ENCODE assay signal across 24 cellular contexts in the genomic region with DNA sequence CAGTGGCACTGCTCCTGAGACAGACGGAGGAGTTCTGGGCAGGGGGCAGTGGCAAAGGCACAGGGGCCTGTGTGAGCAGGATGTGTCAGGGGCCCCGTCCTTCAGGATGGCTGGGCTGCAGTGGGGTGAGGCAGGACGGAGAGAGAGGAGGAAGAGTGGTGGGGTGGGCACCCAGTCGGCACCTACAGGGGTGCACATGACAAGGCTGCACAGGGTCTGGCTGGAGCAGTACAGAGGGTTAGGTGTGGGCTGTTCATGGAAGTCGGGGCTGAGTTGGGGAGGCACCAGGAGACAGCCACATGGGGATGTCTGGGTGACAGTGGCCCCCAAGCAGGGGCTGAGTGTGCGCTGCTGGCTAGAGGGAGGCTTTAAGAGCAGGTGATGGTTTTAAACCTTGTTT.
DNase-seq lines count a peak whose midpoint lies in the region; ATAC-seq and TF ChIP-seq lines count a peak whose summit lies in the region.
"Had no signal": no experiment of that assay in that cellular context is flagged by ENCODE, and none has a peak within 500 bp of the region (broad histone marks: within the 10 kb centered on the region; RNA-seq: fewer than 3 reads in every experiment).

No MANE protein-coding gene starts in this region.

- H2BK120ac ChIP-seq in neuronal stem cell (ENCODE audit: low read depth, low read length) (peak overlapping the region; percentile 70), mesendoderm (ENCODE audit: low read depth, low read length) (no peak overlapping the region)

- no peak overlapping the region for H4K91ac ChIP-seq in neuronal stem cell (ENCODE audit: low read depth, low read length, poor library complexity)

- H3K4me1 Mint-ChIP-seq in activated CD4-positive, alpha-beta T cell treated with anti-CD3 and anti-CD28 coated beads, Interleukin-2, amount 10 ng/mL, durations not matched to agents 7 days and 5 days: peaks cover 60% of the 10 kb centered on the region
- H3K4me1 Mint-ChIP-seq in CD8-positive, alpha-beta T cell (ENCODE audit: low read depth): peaks cover 85% of the 10 kb centered on the region
- H3K4me1 Mint-ChIP-seq in activated naive CD8-positive, alpha-beta T cell treated with anti-CD3 and anti-CD28 coated beads, Interleukin-2, amount 10 ng/mL, durations not matched to agents 7 days and 5 days: peaks cover 52% of the 10 kb centered on the region

- H3K56ac ChIP-seq in mesendoderm (ENCODE audit: low read length): no peak overlapping the region

- no CpG with 5 or more reads among the region's 6 CpGs for WGBS in neuronal stem cell (ENCODE audit: extremely low coverage in 2 of 2, insufficient read length in 2 of 2, insufficient replicate concordance in 1 of 2), 2 donors
- WGBS in mesendoderm (ENCODE audit: extremely low coverage, insufficient coverage, low lambda C conversion rate): no CpG with 5 or more reads among the region's 6 CpGs

- H4K8ac ChIP-seq in neuronal stem cell (ENCODE audit: low read depth, low read length) (no peak overlapping the region), mesendoderm (ENCODE audit: low read depth, low read length) (no peak overlapping the region)

- peak overlapping the region; percentile 64 for H2BK15ac ChIP-seq in neuronal stem cell (ENCODE audit: low read length)
- no peak overlapping the region for H2BK15ac ChIP-seq in mesendoderm (replicated peaks; ENCODE audit: low read depth)

- H3K4me3 Mint-ChIP-seq in activated CD4-positive, alpha-beta T cell treated with anti-CD3 and anti-CD28 coated beads, Interleukin-2, amount 10 ng/mL, durations not matched to agents 7 days and 5 days: no peak overlapping the region
- H3K4me3 Mint-ChIP-seq in CD8-positive, alpha-beta T cell: peak overlapping the region; percentile 43
- H3K4me3 Mint-ChIP-seq in activated naive CD8-positive, alpha-beta T cell treated with anti-CD3 and anti-CD28 coated beads, Interleukin-2, amount 10 ng/mL, durations not matched to agents 7 days and 5 days: no peak overlapping the region
- H3K4me3 Mint-ChIP-seq: activated CD8-positive, alpha-beta memory T cell treated with anti-CD3 and anti-CD28 coated beads, Interleukin-2, amount 10 ng/mL, durations not matched to agents 7 days and 5 days had no signal

- H3K9me3 Mint-ChIP-seq in activated CD4-positive, alpha-beta T cell treated with anti-CD3 and anti-CD28 coated beads, Interleukin-2, amount 10 ng/mL, durations not matched to agents 7 days and 5 days: no peaks in the 10 kb centered on the region
- no peaks in the 10 kb centered on the region for H3K9me3 Mint-ChIP-seq in CD8-positive, alpha-beta T cell
- no peaks in the 10 kb centered on the region for H3K9me3 Mint-ChIP-seq in activated naive CD8-positive, alpha-beta T cell treated with anti-CD3 and anti-CD28 coated beads, Interleukin-2, amount 10 ng/mL, durations not matched to agents 7 days and 5 days

- CTCF ChIA-PET in activated CD4-positive, alpha-beta T cell treated with anti-CD3 and anti-CD28 coated beads, Interleukin-2, amount 10 ng/mL, durations not matched to agents 7 days and 5 days (lab: Charles Lee): interaction anchor here (1.1 kb wide), 1 partner anchor 10 kb away, joined by 6 read pairs; no protein-coding TSS in a partner anchor
- CTCF ChIA-PET in CD8-positive, alpha-beta T cell (lab: Charles Lee): no interaction called here
- CTCF ChIA-PET in HEK293T (lab: Yijun Ruan, JAX): interaction anchor here (2.0 kb wide), 1 partner anchor 60 kb away, joined by 6 read pairs; no protein-coding TSS in a partner anchor

- TF ChIP-seq CTCF in CD8-positive, alpha-beta T cell (IDR thresholded peaks at IDR 0.05): no peak

- no peak overlapping the region for H3K27ac ChIP-seq in CD8-positive, alpha-beta T cell (ENCODE audit: low read depth, low read length)
- no peak overlapping the region for H3K27ac ChIP-seq in neuronal stem cell (replicated peaks; ENCODE audit: low read length)
- no peak overlapping the region for H3K27ac ChIP-seq in mesendoderm (ENCODE audit: low read depth, low read length)
- H3K27ac ChIP-seq: left ventricle myocardium inferior, skin epidermis, tibial nerve had no signal

- ATAC-seq in CD8-positive, alpha-beta T cell: no peak
- no peak for ATAC-seq in activated naive CD8-positive, alpha-beta T cell treated with anti-CD3 and anti-CD28 coated beads, Interleukin-2, amount 10 ng/mL, durations not matched to agents 7 days and 5 days (ENCODE audit: low read depth)
- no peak for ATAC-seq in GM19395 (IDR thresholded peaks at IDR 0.05; ENCODE audit: unreplicated experiment)
- ATAC-seq: activated CD8-positive, alpha-beta memory T cell treated with anti-CD3 and anti-CD28 coated beads, Interleukin-2, amount 10 ng/mL, durations not matched to agents 7 days and 5 days; Right ventricle myocardium inferior had no signal

- H3K23ac ChIP-seq in neuronal stem cell (ENCODE audit: low read depth, low read length, poor library complexity) (peak overlapping the region; percentile 40), mesendoderm (ENCODE audit: low read length) (no peak overlapping the region)

- H3K36me3 ChIP-seq in CD8-positive, alpha-beta T cell (ENCODE audit: insufficient read depth, low read length): no peaks in the 10 kb centered on the region
- H3K36me3 ChIP-seq in neuronal stem cell (replicated peaks in 1 of 2; ENCODE audit: control insufficient read depth in 2 of 2, insufficient read depth in 2 of 2, low read length in 2 of 2) (no peaks in the 10 kb centered on the region), mesendoderm (ENCODE audit: control insufficient read depth, insufficient read depth, low read length) (no peaks in the 10 kb centered on the region)
- H3K36me3 ChIP-seq: left ventricle myocardium inferior, stomach, tibial nerve had no signal

- peaks cover 79% of the 10 kb centered on the region for H3K4me1 ChIP-seq in CD8-positive, alpha-beta T cell (ENCODE audit: insufficient read depth, low read length)
- H3K4me1 ChIP-seq in neuronal stem cell (ENCODE audit: control insufficient read depth in 2 of 2, insufficient read depth in 1 of 2, low read depth in 1 of 2, low read length in 2 of 2) (peaks cover 5 to 17% of the 10 kb centered on the region in 2 donors), mesendoderm (ENCODE audit: control insufficient read depth, low read depth, low read length) (peaks cover 9% of the 10 kb centered on the region)

- no peak for DNase-seq in activated CD4-positive, alpha-beta T cell treated with anti-CD3 and anti-CD28 coated beads, Interleukin-2, amount 10 ng/mL, durations not matched to agents 7 days and 5 days
- DNase-seq in activated CD4-positive, alpha-beta T cell treated with anti-CD3 and anti-CD28 coated beads, Interleukin-2, amount 50 U/mL, for 48 hours: no peak
- no peak for DNase-seq in CD8-positive, alpha-beta T cell
- DNase-seq in activated naive CD8-positive, alpha-beta T cell treated with anti-CD3 and anti-CD28 coated beads, Interleukin-2, amount 10 ng/mL, durations not matched to agents 7 days and 5 days: no peak
- DNase-seq in neuronal stem cell (ENCODE audit: low spot score) (no peak), HEK293T (ENCODE audit: extremely low spot score) (no peak), mesendoderm (no peak)
- DNase-seq: 8988T; activated CD4-positive, alpha-beta T cell treated with anti-CD3 and anti-CD28 coated beads for 1 hour; activated CD8-positive, alpha-beta memory T cell treated with anti-CD3 and anti-CD28 coated beads, Interleukin-2, amount 10 ng/mL, durations not matched to agents 7 days and 5 days; AML-193; cerebellar nuclear complex; effector CD4-positive, alpha-beta T cell; foreskin melanocyte; GOT3; left ventricle myocardium inferior; NCI-H2081; stimulated activated CD4-positive, alpha-beta T cell treated with anti-CD3 and anti-CD28 coated beads, Interleukin-2, amount 100 ng/mL, for 48 hours; stomach had no signal

- H3K18ac ChIP-seq in neuronal stem cell (ENCODE audit: low read length) (peak overlapping the region; percentile 59), mesendoderm (ENCODE audit: low read length) (no peak overlapping the region)

- intact Hi-C loops in CD8-positive, alpha-beta T cell (cut with DNase I, micrococcal nuclease): no loop called here

- POLR2A ChIA-PET in activated CD4-positive, alpha-beta T cell treated with anti-CD3 and anti-CD28 coated beads, Interleukin-2, amount 10 ng/mL, durations not matched to agents 7 days and 5 days (lab: Charles Lee): no interaction called here
- POLR2A ChIA-PET in CD8-positive, alpha-beta T cell (lab: Charles Lee): interaction anchor here (2.2 kb wide), 1 partner anchor 10 kb away, joined by 9 read pairs; no protein-coding TSS in a partner anchor
- POLR2A ChIA-PET in activated naive CD8-positive, alpha-beta T cell treated with anti-CD3 and anti-CD28 coated beads, Interleukin-2, amount 10 ng/mL, durations not matched to agents 7 days and 5 days (lab: Charles Lee): interaction anchor here (2.5 kb wide), 1 partner anchor 8 kb away, joined by 7 read pairs; no protein-coding TSS in a partner anchor
- POLR2A ChIA-PET in HEK293T (lab: Yijun Ruan, JAX): no interaction called here

- H2AFZ ChIP-seq in neuronal stem cell (ENCODE audit: low read length): no peak overlapping the region

- H3K27me3 Mint-ChIP-seq in activated CD4-positive, alpha-beta T cell treated with anti-CD3 and anti-CD28 coated beads, Interleukin-2, amount 10 ng/mL, durations not matched to agents 7 days and 5 days: no peaks in the 10 kb centered on the region
- H3K27me3 Mint-ChIP-seq in CD8-positive, alpha-beta T cell (ENCODE audit: low read depth): no peaks in the 10 kb centered on the region
- no peaks in the 10 kb centered on the region for H3K27me3 Mint-ChIP-seq in activated naive CD8-positive, alpha-beta T cell treated with anti-CD3 and anti-CD28 coated beads, Interleukin-2, amount 10 ng/mL, durations not matched to agents 7 days and 5 days
- H3K27me3 Mint-ChIP-seq: activated CD8-positive, alpha-beta memory T cell treated with anti-CD3 and anti-CD28 coated beads, Interleukin-2, amount 10 ng/mL, durations not matched to agents 7 days and 5 days had no signal

- no peak overlapping the region for H3K4me3 ChIP-seq in CD8-positive, alpha-beta T cell (ENCODE audit: low read depth, low read length)
- H3K4me3 ChIP-seq in neuronal stem cell (ENCODE audit: low read length in 2 of 2) (no peak overlapping the region), mesendoderm (ENCODE audit: low read length) (no peak overlapping the region)
- H3K4me3 ChIP-seq: left ventricle myocardium inferior, skin epidermis, stomach, tibial nerve had no signal

- peak overlapping the region; percentile 80 for H3K9ac ChIP-seq in neuronal stem cell (ENCODE audit: low read depth, low read length, poor library complexity)
- H3K9ac ChIP-seq in mesendoderm (ENCODE audit: low read length): no peak overlapping the region

- peaks cover 2% of the 10 kb centered on the region for H3K36me3 Mint-ChIP-seq in activated CD4-positive, alpha-beta T cell treated with anti-CD3 and anti-CD28 coated beads, Interleukin-2, amount 10 ng/mL, durations not matched to agents 7 days and 5 days (ENCODE audit: low read depth)
- H3K36me3 Mint-ChIP-seq in CD8-positive, alpha-beta T cell: peaks cover 5% of the 10 kb centered on the region
- no peaks in the 10 kb centered on the region for H3K36me3 Mint-ChIP-seq in activated naive CD8-positive, alpha-beta T cell treated with anti-CD3 and anti-CD28 coated beads, Interleukin-2, amount 10 ng/mL, durations not matched to agents 7 days and 5 days

- H3K4ac ChIP-seq in neuronal stem cell (ENCODE audit: low read length) (no peak overlapping the region), mesendoderm (ENCODE audit: low read depth, low read length) (no peak overlapping the region)

- peak overlapping the region; percentile 92 for H3K14ac ChIP-seq in neuronal stem cell (ENCODE audit: low read length)

- no peaks in the 10 kb centered on the region for H3K9me3 ChIP-seq in CD8-positive, alpha-beta T cell (ENCODE audit: low read length)
- H3K9me3 ChIP-seq in neuronal stem cell (replicated peaks in 1 of 2; ENCODE audit: control insufficient read depth in 2 of 2, insufficient read depth in 1 of 2, low read depth in 1 of 2, low read length in 2 of 2): no peaks in the 10 kb centered on the region
- H3K9me3 ChIP-seq: left ventricle myocardium inferior, neutrophil, stomach, tibial nerve had no signal

- H3K4me2 ChIP-seq in neuronal stem cell (ENCODE audit: insufficient read depth, low read length, poor library complexity, severe bottlenecking) (no peak overlapping the region), mesendoderm (ENCODE audit: low read length) (no peak overlapping the region)

- H4K5ac ChIP-seq in mesendoderm (ENCODE audit: low read length): no peak overlapping the region

- H3K79me1 ChIP-seq in neuronal stem cell (ENCODE audit: low read depth, low read length): peaks cover 2% of the 10 kb centered on the region
- peaks cover 7% of the 10 kb centered on the region for H3K79me1 ChIP-seq in mesendoderm (ENCODE audit: low read length)

- no peaks in the 10 kb centered on the region for H3K27me3 ChIP-seq in CD8-positive, alpha-beta T cell (ENCODE audit: insufficient read depth, low read length)
- peaks cover 0 to 48% (median 0%) of the 10 kb centered on the region in 3 experiments for H3K27me3 ChIP-seq in neuronal stem cell (ENCODE audit: control insufficient read depth in 3 of 3, insufficient read depth in 3 of 3, low read depth in 1 of 3, low read length in 3 of 3)
- H3K27me3 ChIP-seq in mesendoderm (ENCODE audit: insufficient read depth, low read length, poor library complexity): no peaks in the 10 kb centered on the region
- H3K27me3 ChIP-seq: neutrophil, stomach, tibial nerve had no signal

- peak overlapping the region; percentile 73 for H3K27ac Mint-ChIP-seq in activated CD4-positive, alpha-beta T cell treated with anti-CD3 and anti-CD28 coated beads, Interleukin-2, amount 10 ng/mL, durations not matched to agents 7 days and 5 days
- H3K27ac Mint-ChIP-seq in CD8-positive, alpha-beta T cell: peak overlapping the region; percentile 97
- H3K27ac Mint-ChIP-seq in activated naive CD8-positive, alpha-beta T cell treated with anti-CD3 and anti-CD28 coated beads, Interleukin-2, amount 10 ng/mL, durations not matched to agents 7 days and 5 days: peak overlapping the region; percentile 5
- H3K27ac Mint-ChIP-seq: activated CD8-positive, alpha-beta memory T cell treated with anti-CD3 and anti-CD28 coated beads, Interleukin-2, amount 10 ng/mL, durations not matched to agents 7 days and 5 days had no signal

- H3K79me2 ChIP-seq in mesendoderm (ENCODE audit: control insufficient read depth, insufficient read depth, low read length): peaks cover 4% of the 10 kb centered on the region

- H2BK12ac ChIP-seq in neuronal stem cell (ENCODE audit: low read length): no peak overlapping the region

- H2AK5ac ChIP-seq in neuronal stem cell (ENCODE audit: low read depth, low read length): peak overlapping the region; percentile 97
- no peak overlapping the region for H2AK5ac ChIP-seq in mesendoderm (ENCODE audit: low read length)

- no peak overlapping the region for H2BK5ac ChIP-seq in neuronal stem cell (ENCODE audit: low read length)
- H2BK5ac ChIP-seq in mesendoderm (ENCODE audit: low read length): no peak overlapping the region

Comparison
In these comparisons a context has a peak if more than half of its experiments do, and no peak if none do; other contexts are left out.
1. H3K27ac Mint-ChIP-seq: peak in every context shown above with its lines; median percentile 97 in CD8-positive, alpha-beta T cell; 73 in activated CD4-positive, alpha-beta T cell treated with anti-CD3 and anti-CD28 coated beads, Interleukin-2, amount 10 ng/mL, durations not matched to agents 7 days and 5 days; 5 in activated naive CD8-positive, alpha-beta T cell treated with anti-CD3 and anti-CD28 coated beads, Interleukin-2, amount 10 ng/mL, durations not matched to agents 7 days and 5 days.
2. POLR2A ChIA-PET loops: an anchor here in CD8-positive, alpha-beta T cell (2.2 kb wide) and activated naive CD8-positive, alpha-beta T cell treated with anti-CD3 and anti-CD28 coated beads, Interleukin-2, amount 10 ng/mL, durations not matched to agents 7 days and 5 days (2.5 kb wide); none called in activated CD4-positive, alpha-beta T cell treated with anti-CD3 and anti-CD28 coated beads, Interleukin-2, amount 10 ng/mL, durations not matched to agents 7 days and 5 days and HEK293T.